Comparison of ENCODE assay signal across 8 cellular contexts in the genomic region with DNA sequence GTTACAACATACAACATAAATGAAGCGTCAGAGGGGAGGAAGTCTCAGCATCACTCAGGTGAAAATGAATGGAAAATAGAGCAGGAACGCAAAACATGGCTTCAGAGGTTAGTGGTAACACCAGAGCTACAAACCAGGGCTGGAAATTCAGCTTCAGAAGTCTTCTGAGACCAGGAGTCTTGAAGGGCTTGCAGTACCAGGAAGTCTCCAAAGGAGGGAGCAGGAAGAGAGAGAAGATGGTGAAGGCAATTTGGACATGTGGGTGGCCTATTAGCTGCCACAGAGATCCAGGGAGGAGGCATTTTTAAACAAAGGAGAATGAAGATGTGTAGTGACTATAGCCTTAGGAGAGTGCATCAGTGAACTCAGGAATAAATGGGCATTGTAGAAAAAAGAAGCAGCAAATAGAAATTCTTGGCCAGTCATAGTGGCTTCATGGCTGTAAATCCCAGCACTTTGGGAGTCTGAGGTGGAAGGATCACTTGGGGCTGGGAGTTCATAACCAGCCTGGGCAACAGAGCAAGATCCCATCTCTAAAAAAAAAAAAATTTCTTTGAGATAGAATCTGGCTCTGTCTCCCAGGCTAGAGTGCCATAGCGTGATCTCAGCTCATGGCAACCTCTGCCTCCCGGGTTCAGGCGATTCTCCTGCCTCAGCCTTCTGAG. TPM values are rescaled to one million over a fixed set of nuclear protein-coding genes. Genes with fewer than 3 reads are reported as not detected.
DNase-seq lines count a peak whose midpoint lies in the region; ATAC-seq, FAIRE-seq and TF ChIP-seq lines count a peak whose summit lies in the region.

No MANE protein-coding gene starts in this region.

- peak overlapping the region; percentile 46 for H3K27ac Mint-ChIP-seq in glutamatergic neuron (ENCODE audit: unreplicated experiment)

- ATAC-seq in HG03354 (IDR thresholded peaks at IDR 0.05; ENCODE audit: poor library complexity, severe bottlenecking, unreplicated experiment) (peak; percentile 85), GM19467 (IDR thresholded peaks at IDR 0.05; ENCODE audit: unreplicated experiment) (no peak)

- no peaks in the 10 kb centered on the region for H3K36me3 Mint-ChIP-seq in glutamatergic neuron (ENCODE audit: unreplicated experiment)

- FAIRE-seq in GM12891 (lab: Jason Lieb, UNC): peak; percentile 72

- H3K4me1 Mint-ChIP-seq in glutamatergic neuron (ENCODE audit: low read depth, unreplicated experiment): no peaks in the 10 kb centered on the region

- H3K27me3 Mint-ChIP-seq in glutamatergic neuron (ENCODE audit: unreplicated experiment): peaks cover 2% of the 10 kb centered on the region

- DNase-seq in Ammon's horn (ENCODE audit: low spot score): peak; percentile 74
- peak; percentile 65 for DNase-seq in GM12891 (ENCODE audit: insufficient read length, low spot score)
- DNase-seq in NCI-H82 (lab: John Stamatoyannopoulos, UW): peak; percentile 86
- DNase-seq in activated effector memory CD4-positive, alpha-beta T cell treated with Interleukin-2 at 50 U/mL for 16 hours: peak; percentile 4
- peak; percentile 37 for DNase-seq in glutamatergic neuron
- DNase-seq in pons (ENCODE audit: low spot score): peak; percentile 84

- H3K9me3 Mint-ChIP-seq in glutamatergic neuron (ENCODE audit: unreplicated experiment): peaks cover 1% of the 10 kb centered on the region

- peak; percentile 67 for TF ChIP-seq CTCF in glutamatergic neuron (IDR thresholded peaks at IDR 0.05; ENCODE audit: partially characterized antibody, unreplicated experiment)

- no peak overlapping the region for H3K4me3 Mint-ChIP-seq in glutamatergic neuron (ENCODE audit: unreplicated experiment)

- TF ChIP-seq POLR2A in GM12891 (IDR thresholded peaks at IDR 0.05; ENCODE audit: low read depth, low read length): no peak

TF ChIP-seq in GM12891, 5 proteins besides CTCF, POLR2A, EP300 and RAD21:
- no peak for TF ChIP-seq POU2F2 (IDR thresholded peaks at IDR 0.05; ENCODE audit: low read depth, low read length)
- no peak for TF ChIP-seq POLR2AphosphoS5 (IDR thresholded peaks at IDR 0.05; ENCODE audit: low read depth, low read length)
- no peak for TF ChIP-seq SPI1 (IDR thresholded peaks at IDR 0.05; ENCODE audit: low read depth, low read length)
- no peak for TF ChIP-seq TAF1 (IDR thresholded peaks at IDR 0.05; ENCODE audit: low read depth, low read length)
- TF ChIP-seq PAX5 (IDR thresholded peaks at IDR 0.05; ENCODE audit: insufficient read depth, low read length, severe bottlenecking): no peak

RNA-seq across cellular contexts. Expression of a gene that starts 9.3 kb away (rescaled TPM):
- polyA plus RNA-seq in GM12891 (2012; ENCODE audit: low read depth, missing spikeins): 0.37 TPM
- total RNA-seq in glutamatergic neuron (ENCODE audit: unreplicated experiment): 31.6 TPM

RNA-seq across cellular contexts. Expression of a gene that starts 23.6 kb away (rescaled TPM):
- polyA plus RNA-seq in GM12891 (2012; ENCODE audit: low read depth, missing spikeins): 3.8 TPM
- total RNA-seq in glutamatergic neuron (ENCODE audit: unreplicated experiment): 30.7 TPM

Comparison
In these comparisons a context has a peak if more than half of its experiments do, and no peak if none do; other contexts are left out.
1. DNase-seq: peak in every context shown above with its lines; median percentile 86 in NCI-H82; 84 in pons; 74 in Ammon's horn; 65 in GM12891; 37 in glutamatergic neuron; 4 in activated effector memory CD4-positive, alpha-beta T cell treated with Interleukin-2 at 50 U/mL for 16 hours.